ENCODE assay signal across 9 cellular contexts in genomic region chr1:16167331-16168143, GRCh38. TPM values are rescaled to one million over a fixed set of nuclear protein-coding genes. Genes with fewer than 3 reads are reported as not detected.
DNase-seq lines count a peak whose midpoint lies in the region; ATAC-seq and TF ChIP-seq lines count a peak whose summit lies in the region.
"Had no signal": no experiment of that assay in that cellular context is flagged by ENCODE, and none has a peak within 500 bp of the region (broad histone marks: within the 10 kb centered on the region; RNA-seq: fewer than 3 reads in every experiment).

No MANE protein-coding gene starts in this region.

- no peaks in the 10 kb centered on the region for H3K9me3 Mint-ChIP-seq in activated T-cell treated with anti-CD3 and anti-CD28 coated beads, Interleukin-2, amount 50 U/mL, for 72 hours

- H3K27ac Mint-ChIP-seq in activated T-cell treated with anti-CD3 and anti-CD28 coated beads, Interleukin-2, amount 50 U/mL, for 72 hours: no peak overlapping the region

- peak overlapping the region; percentile 71 to 77 for H3K4me3 Mint-ChIP-seq in activated T-cell treated with anti-CD3 and anti-CD28 coated beads, Interleukin-2, amount 50 U/mL, for 72 hours

- peaks cover 10% of the 10 kb centered on the region for H3K27me3 Mint-ChIP-seq in activated T-cell treated with anti-CD3 and anti-CD28 coated beads, Interleukin-2, amount 50 U/mL, for 72 hours (ENCODE audit: low read depth)

- ATAC-seq in activated T-cell treated with anti-CD3 and anti-CD28 coated beads, Interleukin-2, amount 50 U/mL, for 72 hours (replicated peaks in 1 of 2): peak; percentile 84 to 88
- no peak for ATAC-seq in HG03108 (IDR thresholded peaks at IDR 0.05; ENCODE audit: unreplicated experiment)

- peaks cover 61% of the 10 kb centered on the region for H3K4me1 Mint-ChIP-seq in activated T-cell treated with anti-CD3 and anti-CD28 coated beads, Interleukin-2, amount 50 U/mL, for 72 hours (ENCODE audit: low read depth)

- DNase-seq in GM13976 (ENCODE audit: low spot score): peak; percentile 91
- peak; percentile 54 for DNase-seq in NCI-H2227 treated with DMSO at 0.1 percent for 48 hours (lab: John Stamatoyannopoulos, UW)
- DNase-seq in activated T-cell treated with anti-CD3 and anti-CD28 coated beads, Interleukin-2, amount 50 U/mL, for 72 hours: peak; percentile 70 to 71
- DNase-seq in foreskin fibroblast: peak in 1 of 2 donors; percentile 76
- DNase-seq in retina: peak; percentile 82
- no peak for DNase-seq in NCI-H187 (lab: John Stamatoyannopoulos, UW)
- no peak for DNase-seq in NCI-H1092 treated with DMSO at 0.1 percent for 48 hours (lab: John Stamatoyannopoulos, UW)

- no peaks in the 10 kb centered on the region for H3K36me3 Mint-ChIP-seq in activated T-cell treated with anti-CD3 and anti-CD28 coated beads, Interleukin-2, amount 50 U/mL, for 72 hours (ENCODE audit: insufficient read depth in 2 of 2)

- H3K4me3 ChIP-seq in foreskin fibroblast (ENCODE audit: low read depth in 1 of 2, low read length in 2 of 2): peak overlapping the region; percentile 43 to 48

- in situ Hi-C loops in GM13976 (cut with MboI; ENCODE audit: low sequenced_read_pairs, unreplicated experiment): no loop called here

- TF ChIP-seq CTCF in GM13976 (IDR thresholded peaks at IDR 0.05; ENCODE audit: borderline replicate concordance, control extremely low read depth, extremely low read depth, insufficient read depth, missing control alignments) (no peak), foreskin fibroblast (IDR thresholded peaks at IDR 0.05; ENCODE audit: low read depth, low read length) (no peak)

RNA-seq across cellular contexts. Expression of gene EPHA2, which starts 11.7 kb away (rescaled TPM):
- under 1 TPM in 1 of 2 donors, not detected in 1; 0.43 TPM for total RNA-seq in activated T-cell treated with anti-CD3 and anti-CD28 coated beads, Interleukin-2, amount 50 U/mL, for 72 hours
- total RNA-seq: T-helper 2 cell treated with Interferon-gamma antibody and Interleukin-4, amounts not matched to agents 100 ng/mL and 5 ng/mL, for 36 hours had no signal

RNA-seq across cellular contexts. Expression of gene ARHGEF19, which starts 44.9 kb away (rescaled TPM):
- total RNA-seq in activated T-cell treated with anti-CD3 and anti-CD28 coated beads, Interleukin-2, amount 50 U/mL, for 72 hours: 1 to 10 TPM; 7.0 to 9.9 TPM

Comparison
In these comparisons a context has a peak if more than half of its experiments do, and no peak if none do; other contexts are left out.
1. DNase-seq: peak in GM13976 (single experiment), NCI-H2227 treated with DMSO at 0.1 percent for 48 hours (single experiment), activated T-cell treated with anti-CD3 and anti-CD28 coated beads, Interleukin-2, amount 50 U/mL, for 72 hours (2 of 2) and retina (single experiment); none in NCI-H187 (0 of 2) and NCI-H1092 treated with DMSO at 0.1 percent for 48 hours (single experiment).